ENCODE assay signal across 8 cellular contexts in genomic region chr12:50505945-50506344, GRCh38. TPM values are rescaled to one million over a fixed set of nuclear protein-coding genes. Genes with fewer than 3 reads are reported as not detected.
DNase-seq lines count a peak whose midpoint lies in the region; ATAC-seq and TF ChIP-seq lines count a peak whose summit lies in the region.

No MANE protein-coding gene starts in this region.

- no peaks in the 10 kb centered on the region for H3K36me3 ChIP-seq in breast epithelium

- no peaks in the 10 kb centered on the region for H3K9me3 ChIP-seq in breast epithelium

- H3K4me3 ChIP-seq in breast epithelium, result peak overlapping the region; percentile 83 to 87 (median 85)

- H3K27me3 ChIP-seq in breast epithelium (no peaks in the 10 kb centered on the region), layer of hippocampus (ENCODE audit: control insufficient read depth, insufficient read depth, low read length) (no peaks in the 10 kb centered on the region)

- peaks cover 0 to 2% of the 10 kb centered on the region in 2 donors for H3K9me3 Mint-ChIP-seq in stimulated activated naive CD8-positive, alpha-beta T cell treated with anti-CD3 and anti-CD28 coated beads, Interleukin-15, amount 100 ng/mL, for 72 hours

- no peak for ATAC-seq in stimulated activated naive CD8-positive, alpha-beta T cell treated with anti-CD3 and anti-CD28 coated beads, Interleukin-15, amount 100 ng/mL, for 72 hours
- ATAC-seq in GM18858 (IDR thresholded peaks at IDR 0.05; ENCODE audit: unreplicated experiment), result no peak

- H3K4me1 Mint-ChIP-seq in stimulated activated naive CD8-positive, alpha-beta T cell treated with anti-CD3 and anti-CD28 coated beads, Interleukin-15, amount 100 ng/mL, for 72 hours, result peaks cover 53% of the 10 kb centered on the region

- peaks cover 0 to 7% of the 10 kb centered on the region in 2 donors for H3K4me1 ChIP-seq in breast epithelium

- intact Hi-C loops in breast epithelium (cut with DNase I; ENCODE audit: low total_unique reads), result loop anchor here (5.0 kb wide), 1 partner anchor 131 kb away; no protein-coding TSS in a partner anchor

- TF ChIP-seq CTCF in breast epithelium (IDR thresholded peaks at IDR 0.05), result no peak

- peak; percentile 15 for DNase-seq in EL
- DNase-seq in MV-4-11 (lab: John Stamatoyannopoulos, UW), result peak; percentile 65
- DNase-seq in breast epithelium (ENCODE audit: low spot score in 2 of 2), result no peak
- no peak for DNase-seq in stimulated activated naive CD8-positive, alpha-beta T cell treated with anti-CD3 and anti-CD28 coated beads, Interleukin-15, amount 100 ng/mL, for 72 hours
- DNase-seq in T-helper 9 cell, result no peak
- DNase-seq in NK-92 treated with Interleukin-12 subunit alpha and Interleukin-12 subunit beta, amount 100 ng/mL, for 24 hours (lab: John Stamatoyannopoulos, UW), result no peak

- H3K27ac Mint-ChIP-seq in stimulated activated naive CD8-positive, alpha-beta T cell treated with anti-CD3 and anti-CD28 coated beads, Interleukin-15, amount 100 ng/mL, for 72 hours, result peak overlapping the region in 1 of 2 donors; percentile 87

- peak overlapping the region; percentile 83 to 99 for H3K4me3 Mint-ChIP-seq in stimulated activated naive CD8-positive, alpha-beta T cell treated with anti-CD3 and anti-CD28 coated beads, Interleukin-15, amount 100 ng/mL, for 72 hours

- H3K27ac ChIP-seq in breast epithelium (peak overlapping the region; percentile 93 to 94), layer of hippocampus (ENCODE audit: low read depth, low read length) (peak overlapping the region; percentile 98)

- no peaks in the 10 kb centered on the region for H3K27me3 Mint-ChIP-seq in stimulated activated naive CD8-positive, alpha-beta T cell treated with anti-CD3 and anti-CD28 coated beads, Interleukin-15, amount 100 ng/mL, for 72 hours

- no peak for TF ChIP-seq POLR2A in breast epithelium (IDR thresholded peaks at IDR 0.05)

RNA-seq across cellular contexts. Expression of gene DIP2B, which starts 1.2 kb away (rescaled TPM):
- total RNA-seq in breast epithelium, result 10 to 100 TPM; 26.6 to 44.8 (median 33.4) TPM

Comparison
In these comparisons a context has a peak if more than half of its experiments do, and no peak if none do; other contexts are left out.
1. DNase-seq: peak in EL (single experiment) and MV-4-11 (single experiment); none in breast epithelium (0 of 2), stimulated activated naive CD8-positive, alpha-beta T cell treated with anti-CD3 and anti-CD28 coated beads, Interleukin-15, amount 100 ng/mL, for 72 hours (0 of 2), T-helper 9 cell (single experiment) and NK-92 treated with Interleukin-12 subunit alpha and Interleukin-12 subunit beta, amount 100 ng/mL, for 24 hours (single experiment).